ENCODE assay signal across 23 cellular contexts in the genomic region with DNA sequence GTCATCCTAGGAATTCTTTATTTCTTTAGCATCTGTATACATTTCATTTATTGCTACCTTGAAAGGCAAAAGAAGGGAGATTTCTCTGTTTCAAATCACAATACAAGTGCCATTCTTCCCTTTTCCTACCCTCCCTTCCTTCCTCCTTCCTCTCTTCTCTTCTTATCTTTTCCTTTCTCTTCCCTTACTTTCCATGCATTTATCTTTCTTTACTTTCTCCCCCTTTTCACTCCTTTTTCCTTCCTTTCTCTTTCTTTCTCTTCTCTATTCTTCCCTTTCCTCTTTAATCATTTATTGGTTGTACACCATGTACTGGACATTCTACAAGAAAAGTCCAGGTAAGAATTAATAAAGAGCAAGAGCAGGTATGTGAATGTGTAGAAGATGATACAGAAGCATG.
"Had no signal": no experiment of that assay in that cellular context is flagged by ENCODE, and none has a peak within 500 bp of the region (broad histone marks: within the 10 kb centered on the region; RNA-seq: fewer than 3 reads in every experiment).

No MANE protein-coding gene starts in this region.

- H3K9me3 ChIP-seq: colonic mucosa, esophagus muscularis mucosa, esophagus squamous epithelium, gastrocnemius medialis, gastroesophageal sphincter, heart left ventricle, heart right ventricle had no signal

- DNase-seq: colonic mucosa; cortex of kidney; dermis blood vessel endothelial cell; dorsolateral prefrontal cortex; effector CD4-positive, alpha-beta T cell; effector CD8-positive, alpha-beta T cell; effector memory CD4-positive, alpha-beta T cell; effector memory CD8-positive, alpha-beta T cell; endodermal cell; erythroblast; esophagus squamous epithelium; foreskin fibroblast; foreskin keratinocyte; foreskin melanocyte; gastrocnemius medialis; glutamatergic neuron; head of caudate nucleus; heart left ventricle; heart right ventricle had no signal

- H3K36me3 ChIP-seq: colonic mucosa, esophagus muscularis mucosa, esophagus squamous epithelium, gastrocnemius medialis, gastroesophageal sphincter, heart left ventricle, heart right ventricle had no signal

- H3K4me1 ChIP-seq: colonic mucosa, esophagus muscularis mucosa, esophagus squamous epithelium, gastroesophageal sphincter, heart left ventricle, heart right ventricle had no signal

- H3K27ac ChIP-seq: colonic mucosa, coronary artery, dorsolateral prefrontal cortex, epithelial cell of prostate, esophagus muscularis mucosa, esophagus squamous epithelium, foreskin keratinocyte, gastrocnemius medialis, gastroesophageal sphincter, heart left ventricle, heart right ventricle had no signal

- H3K4me3 ChIP-seq: colonic mucosa, coronary artery, dorsolateral prefrontal cortex, esophagus muscularis mucosa, esophagus squamous epithelium, gastrocnemius medialis, gastroesophageal sphincter, heart left ventricle, heart right ventricle had no signal
